Comparison of ENCODE assay signal across 8 cellular contexts in the genomic region with DNA sequence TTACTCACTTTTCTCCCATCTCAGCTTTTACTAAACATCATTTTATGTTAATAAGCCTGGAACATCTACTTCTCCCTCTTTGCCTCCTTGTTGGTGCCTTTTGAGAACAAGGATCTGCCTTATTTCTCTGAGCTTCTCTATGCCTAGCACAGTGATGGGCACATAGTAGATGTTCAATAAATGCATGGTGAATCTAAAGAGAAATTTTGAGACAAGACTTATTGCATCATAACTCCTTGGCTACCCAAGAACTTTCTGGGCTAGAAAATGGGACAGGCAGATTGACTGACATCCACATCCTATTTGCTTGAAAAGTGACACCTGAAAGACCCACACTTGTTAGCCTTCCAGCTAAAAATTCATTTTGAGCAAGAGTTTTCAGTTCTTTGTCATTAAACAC.
"Had no signal": no experiment of that assay in that cellular context is flagged by ENCODE, and none has a peak within 500 bp of the region (broad histone marks: within the 10 kb centered on the region; RNA-seq: fewer than 3 reads in every experiment).

No MANE protein-coding gene starts in this region.

- FAIRE-seq: K562 had no signal

- DNase-seq: GM23248, GOT3, H7, HCEC 1CT, HFFc6, KG1 had no signal

- H3K27ac ChIP-seq: GM23248, HL-60 had no signal

- H3K9ac ChIP-seq: GM23248 had no signal

- ATAC-seq: K562 had no signal

- H2AFZ ChIP-seq: GM23248 had no signal

- H3K4me3 ChIP-seq: GM23248, K562 had no signal
